In genomic region chr5:61333351-61334223, GRCh38 we compare ENCODE assay signal across 8 cellular contexts. TPM values are rescaled to one million over a fixed set of nuclear protein-coding genes. Genes with fewer than 3 reads are reported as not detected.
DNase-seq lines count a peak whose midpoint lies in the region; ATAC-seq and TF ChIP-seq lines count a peak whose summit lies in the region.

No MANE protein-coding gene starts in this region.

- 0 to 1% (median 1%) methylated on average over 57 to 82 of the region's 82 CpGs for WGBS in heart left ventricle, 4 donors

- no peaks in the 10 kb centered on the region for H3K9me3 Mint-ChIP-seq in activated naive CD8-positive, alpha-beta T cell treated with anti-CD3 and anti-CD28 coated beads, Interleukin-2, amount 10 ng/mL, durations not matched to agents 7 days and 5 days

- H3F3A ChIP-seq in PC-9 (ENCODE audit: insufficient read depth, low read depth): peaks cover 21% of the 10 kb centered on the region; the same call in 1 of the 2 replicates

- H2AFZ ChIP-seq in PC-9: peak overlapping the region; percentile 74

- peaks cover 38% of the 10 kb centered on the region for H3K27me3 Mint-ChIP-seq in activated naive CD8-positive, alpha-beta T cell treated with anti-CD3 and anti-CD28 coated beads, Interleukin-2, amount 10 ng/mL, durations not matched to agents 7 days and 5 days

- POLR2A ChIA-PET in PC-9 (lab: Charles Lee; ENCODE audit: unreplicated experiment): interaction anchor here (0.6 to 0.7 kb wide), 2 partner anchors 291 to 317 kb away, joined by 3 read pairs; no protein-coding TSS in a partner anchor
- POLR2A ChIA-PET in activated naive CD8-positive, alpha-beta T cell treated with anti-CD3 and anti-CD28 coated beads, Interleukin-2, amount 10 ng/mL, durations not matched to agents 7 days and 5 days (lab: Charles Lee): no interaction called here
- POLR2A ChIA-PET in HEK293T (lab: Yijun Ruan, JAX): no interaction called here

- H3K27ac Mint-ChIP-seq in activated naive CD8-positive, alpha-beta T cell treated with anti-CD3 and anti-CD28 coated beads, Interleukin-2, amount 10 ng/mL, durations not matched to agents 7 days and 5 days: no peak overlapping the region

- no peaks in the 10 kb centered on the region for H3K9me3 ChIP-seq in PC-9 (ENCODE audit: insufficient read depth, low read depth)
- H3K9me3 ChIP-seq in heart left ventricle: no peaks in the 10 kb centered on the region

- H3K36me3 Mint-ChIP-seq in activated naive CD8-positive, alpha-beta T cell treated with anti-CD3 and anti-CD28 coated beads, Interleukin-2, amount 10 ng/mL, durations not matched to agents 7 days and 5 days: peaks cover 7% of the 10 kb centered on the region

- H3K4me1 Mint-ChIP-seq in activated naive CD8-positive, alpha-beta T cell treated with anti-CD3 and anti-CD28 coated beads, Interleukin-2, amount 10 ng/mL, durations not matched to agents 7 days and 5 days: peaks cover 28% of the 10 kb centered on the region

- DNase-seq in SKM-1 treated with dmso at 0.1 percent for 144 hours (lab: John Stamatoyannopoulos, UW; ENCODE audit: unreplicated experiment) (peak; percentile 57), SKM-1 (lab: John Stamatoyannopoulos, UW; ENCODE audit: unreplicated experiment) (no peak), PC-9 (peak in 1 of 2 experiments; percentile 35), heart left ventricle (peak; percentile 37 to 78 (median 57)), posterior vena cava (ENCODE audit: low spot score) (peak; percentile 84), HEK293T (ENCODE audit: extremely low spot score) (no peak), islet precursor cell (no peak)
- DNase-seq in activated naive CD8-positive, alpha-beta T cell treated with anti-CD3 and anti-CD28 coated beads, Interleukin-2, amount 10 ng/mL, durations not matched to agents 7 days and 5 days: peak; percentile 58

- TF ChIP-seq POLR2A in heart left ventricle (IDR thresholded peaks at IDR 0.05): no peak

- H3K4me3 Mint-ChIP-seq in activated naive CD8-positive, alpha-beta T cell treated with anti-CD3 and anti-CD28 coated beads, Interleukin-2, amount 10 ng/mL, durations not matched to agents 7 days and 5 days: peak overlapping the region; percentile 62

- no peak for ATAC-seq in activated naive CD8-positive, alpha-beta T cell treated with anti-CD3 and anti-CD28 coated beads, Interleukin-2, amount 10 ng/mL, durations not matched to agents 7 days and 5 days (ENCODE audit: low read depth)
- no peak for ATAC-seq in heart left ventricle

- H3K27ac ChIP-seq in PC-9 (no peak overlapping the region), heart left ventricle (peak overlapping the region in 11 of 12 donors; percentile 66 to 96 (median 84))

- peaks cover 28% of the 10 kb centered on the region for H3K4me1 ChIP-seq in PC-9 (replicated peaks; ENCODE audit: insufficient read depth)
- peaks cover 2 to 49% (median 25%) of the 10 kb centered on the region in 12 donors for H3K4me1 ChIP-seq in heart left ventricle

- no peaks in the 10 kb centered on the region for H3K36me3 ChIP-seq in PC-9 (ENCODE audit: low read depth)
- no peaks in the 10 kb centered on the region for H3K36me3 ChIP-seq in heart left ventricle

- H3K4me2 ChIP-seq in PC-9: peak overlapping the region; percentile 91

- H3K79me2 ChIP-seq in PC-9 (ENCODE audit: low read depth): peaks cover 67% of the 10 kb centered on the region

- BruUV-seq in PC-9 (replicated peaks; lab: Mats Ljungman, UMichigan): TSS peak; percentile 29

- CTCF ChIA-PET in PC-9 (lab: Charles Lee) (no interaction called here), HEK293T (lab: Yijun Ruan, JAX) (no interaction called here)

- no peaks in the 10 kb centered on the region for H3K9me2 ChIP-seq in PC-9 (ENCODE audit: insufficient read depth)

- TF ChIP-seq CTCF in PC-9 (conservative IDR thresholded peaks at IDR 0.05): no peak
- TF ChIP-seq CTCF in heart left ventricle (IDR thresholded peaks at IDR 0.05): no peak

- H3K27me3 ChIP-seq in PC-9 (ENCODE audit: insufficient read depth, low read depth) (no peaks in the 10 kb centered on the region), heart left ventricle (no peaks in the 10 kb centered on the region)

- peaks cover 38% of the 10 kb centered on the region for H4K20me1 ChIP-seq in PC-9 (ENCODE audit: insufficient read depth)

- intact Hi-C loops in PC-9 (cut with micrococcal nuclease; ENCODE audit: unreplicated experiment): loop anchor here (1.0 to 5.0 kb wide), 4 partner anchors 41 to 485 kb away; no protein-coding TSS in a partner anchor
- intact Hi-C loops in heart left ventricle (cut with DNase I): loop anchor here (2.0 to 10.0 kb wide), 15 partner anchors 69 to 481 kb away; partner anchors contain the start of genes ERCC8 (in 4 of the 10), NDUFAF2 (in 4 of the 10) and SMIM15 (in 3 of the 10)
- intact Hi-C loops in posterior vena cava (cut with DNase I): loop anchor here (5.0 to 10.0 kb wide), 3 partner anchors 321 to 389 kb away; partner anchors contain the start of genes ERCC8 (in 1 of the 2) and NDUFAF2 (in 1 of the 2)

- H3K4me3 ChIP-seq in PC-9 (peak overlapping the region; percentile 97), heart left ventricle (peak overlapping the region; percentile 64 to 95 (median 90))

TF ChIP-seq in HEK293T, 16 proteins besides CTCF, POLR2A, EP300 and RAD21:
- TF ChIP-seq L3MBTL2 (conservative IDR thresholded peaks at IDR 0.05) (no peak), CTBP1 (IDR thresholded peaks at IDR 0.05; ENCODE audit: borderline replicate concordance) (no peak), FOXM1 (IDR thresholded peaks at IDR 0.05; ENCODE audit: borderline replicate concordance) (no peak), LEF1 (IDR thresholded peaks at IDR 0.05; ENCODE audit: borderline replicate concordance) (no peak)

RNA-seq across cellular contexts. Expression of gene ZSWIM6, which starts 1.5 kb away (rescaled TPM):
- total RNA-seq in PC-9 (2021) (9.7 and 12.9 TPM in 2 replicates), heart left ventricle (10 to 100 TPM in 2 of 9 donors, 1 to 10 TPM in 7; 4.5 to 14.9 (median 6.9) TPM), posterior vena cava (10 to 100 TPM; 14.0 to 15.3 TPM)
- 1 to 10 TPM; 6.1 to 6.5 TPM for total RNA-seq in activated naive CD8-positive, alpha-beta T cell treated with anti-CD3 and anti-CD28 coated beads, Interleukin-2, amount 10 ng/mL, durations not matched to agents 7 days and 5 days
- polyA plus RNA-seq in heart left ventricle: 1 to 10 TPM; 1.9 to 3.8 TPM

Comparison
In these comparisons a context has a peak if more than half of its experiments do, and no peak if none do; other contexts are left out.
1. DNase-seq: peak in SKM-1 treated with dmso at 0.1 percent for 144 hours (single experiment), activated naive CD8-positive, alpha-beta T cell treated with anti-CD3 and anti-CD28 coated beads, Interleukin-2, amount 10 ng/mL, durations not matched to agents 7 days and 5 days (single experiment), heart left ventricle (5 of 5) and posterior vena cava (single experiment); none in SKM-1 (single experiment), HEK293T (single experiment) and islet precursor cell (single experiment).